ENCODE assay signal across 34 cellular contexts in genomic region chr16:57744646-57744903, GRCh38. TPM values are rescaled to one million over a fixed set of nuclear protein-coding genes. Genes with fewer than 3 reads are reported as not detected.
"Had no signal": no experiment of that assay in that cellular context is flagged by ENCODE, and none has a peak within 500 bp of the region (broad histone marks: within the 10 kb centered on the region; RNA-seq: fewer than 3 reads in every experiment).

No MANE protein-coding gene starts in this region.

- H3K4me3 ChIP-seq: adrenal gland, body of pancreas, breast epithelium, MG63 had no signal

- ATAC-seq: activated naive CD4-positive, alpha-beta T cell treated with anti-CD3 and anti-CD28 coated beads, Interleukin-2, amount 50 U/mL, for 72 hours; activated T-cell treated with anti-CD3 and anti-CD28 coated beads, Interleukin-2, amount 50 U/mL, for 4 hours; body of pancreas; Panc1 had no signal

- H3K27ac ChIP-seq: adrenal gland, body of pancreas, breast epithelium, VCaP had no signal

- H3K4me1 Mint-ChIP-seq: activated B cell treated with CpG ODN at 0.5 μM for 24 hours had no signal

- H3K9me3 ChIP-seq: adrenal gland, body of pancreas, breast epithelium, MG63 had no signal

- H3K36me3 Mint-ChIP-seq: activated CD4-positive, alpha-beta memory T cell treated with anti-CD3 and anti-CD28 coated beads for 36 hours; activated naive CD4-positive, alpha-beta T cell treated with anti-CD3 and anti-CD28 coated beads, Interleukin-2, amount 50 U/mL, for 72 hours had no signal

- H3K4me3 Mint-ChIP-seq: activated B cell treated with CpG ODN at 0.5 μM for 24 hours; activated CD4-positive, alpha-beta memory T cell treated with anti-CD3 and anti-CD28 coated beads for 36 hours; activated naive CD4-positive, alpha-beta T cell treated with anti-CD3 and anti-CD28 coated beads for 36 hours; activated T-cell treated with anti-CD3 and anti-CD28 coated beads, Interleukin-2, amount 50 U/mL, for 4 hours; activated T-helper 1 cell treated with anti-CD3 and anti-CD28 coated beads, Interleukin-12 subunit alpha, Interleukin-12 subunit beta, Interleukin-2, Interleukin-4 antibody, amounts not matched to agents 30 ng/mL and 10 ng/mL and 1 ng/mL, durations not matched to agents 14 hours and 24 hours and 36 hours had no signal

- H3K36me3 ChIP-seq: adrenal gland, breast epithelium had no signal

- DNase-seq: activated B cell treated with CpG ODN at 0.5 μM for 24 hours; activated CD4-positive, alpha-beta memory T cell treated with anti-CD3 and anti-CD28 coated beads for 36 hours; activated CD4-positive, alpha-beta T cell treated with anti-CD3 and anti-CD28 coated beads for 4 hours; activated CD4-positive, alpha-beta T cell treated with anti-CD3 and anti-CD28 coated beads, Interleukin-2, amount 50 U/mL, for 1 hour; activated CD4-positive, CD25-positive, alpha-beta regulatory T cell treated with anti-CD3 and anti-CD28 coated beads, Interleukin-2, amount 50 U/mL, for 72 hours; activated CD8-positive, alpha-beta memory T cell treated with anti-CD3 and anti-CD28 coated beads, Interleukin-2, amount 50 U/mL, for 4 hours; activated gamma-delta T cell treated with Interleukin-2 at 50 U/mL for 16 hours; activated naive CD4-positive, alpha-beta T cell treated with anti-CD3 and anti-CD28 coated beads for 36 hours; activated T-cell treated with anti-CD3 and anti-CD28 coated beads for 4 hours; activated T-cell treated with anti-CD3 and anti-CD28 coated beads, Interleukin-2, amount 50 U/mL, for 4 hours; adrenal gland; body of pancreas; central memory CD4-positive, alpha-beta T cell; Kasumi-1; MG63; NCI-H1048; NCI-H1105 treated with DMSO at 0.1 percent for 48 hours; NCI-H1436; NCI-H1694 treated with DMSO at 0.1 percent for 48 hours; NCI-H2029; NCI-H345; NCI-H524 treated with DMSO at 0.1 percent for 48 hours; SW 1271; T-helper 1 cell; T-helper 2 cell; T-helper 9 cell had no signal

- H3K27me3 Mint-ChIP-seq: activated B cell treated with CpG ODN at 0.5 μM for 24 hours; activated CD4-positive, alpha-beta memory T cell treated with anti-CD3 and anti-CD28 coated beads for 36 hours had no signal

- H3K27ac Mint-ChIP-seq: activated B cell treated with CpG ODN at 0.5 μM for 24 hours; activated CD4-positive, alpha-beta memory T cell treated with anti-CD3 and anti-CD28 coated beads for 36 hours; activated naive CD4-positive, alpha-beta T cell treated with anti-CD3 and anti-CD28 coated beads for 36 hours; activated naive CD4-positive, alpha-beta T cell treated with anti-CD3 and anti-CD28 coated beads, Interleukin-2, amount 50 U/mL, for 72 hours; activated T-helper 1 cell treated with anti-CD3 and anti-CD28 coated beads, Interleukin-12 subunit alpha, Interleukin-12 subunit beta, Interleukin-2, Interleukin-4 antibody, amounts not matched to agents 30 ng/mL and 10 ng/mL and 1 ng/mL, durations not matched to agents 14 hours and 24 hours and 36 hours had no signal

- H3K27me3 ChIP-seq: adrenal gland, body of pancreas, breast epithelium, MG63 had no signal

- H3K4me1 ChIP-seq: adrenal gland, body of pancreas, breast epithelium had no signal

- H3K9me3 Mint-ChIP-seq: activated B cell treated with CpG ODN at 0.5 μM for 24 hours; activated CD4-positive, alpha-beta memory T cell treated with anti-CD3 and anti-CD28 coated beads for 36 hours; activated naive CD4-positive, alpha-beta T cell treated with anti-CD3 and anti-CD28 coated beads for 36 hours; activated naive CD4-positive, alpha-beta T cell treated with anti-CD3 and anti-CD28 coated beads, Interleukin-2, amount 50 U/mL, for 72 hours; activated T-cell treated with anti-CD3 and anti-CD28 coated beads, Interleukin-2, amount 50 U/mL, for 4 hours; activated T-helper 1 cell treated with anti-CD3 and anti-CD28 coated beads, Interleukin-12 subunit alpha, Interleukin-12 subunit beta, Interleukin-2, Interleukin-4 antibody, amounts not matched to agents 30 ng/mL and 10 ng/mL and 1 ng/mL, durations not matched to agents 14 hours and 24 hours and 36 hours had no signal

RNA-seq across cellular contexts. Expression of gene DRC7, which starts 50.0 kb away (rescaled TPM):
- total RNA-seq: activated B cell treated with CpG ODN at 0.5 μM for 24 hours; activated CD4-positive, alpha-beta memory T cell treated with anti-CD3 and anti-CD28 coated beads for 36 hours; activated naive CD4-positive, alpha-beta T cell treated with anti-CD3 and anti-CD28 coated beads, Interleukin-2, amount 50 U/mL, for 72 hours; activated T-cell treated with anti-CD3 and anti-CD28 coated beads, Interleukin-2, amount 50 U/mL, for 4 hours; activated T-helper 1 cell treated with anti-CD3 and anti-CD28 coated beads, Interleukin-12 subunit alpha, Interleukin-12 subunit beta, Interleukin-2, Interleukin-4 antibody, amounts not matched to agents 30 ng/mL and 10 ng/mL and 1 ng/mL, durations not matched to agents 14 hours and 24 hours and 36 hours; adrenal gland; astrocyte; NCI-H460; RPMI7951 had no signal
